ENCODE assay signal across 6 cellular contexts in genomic region chr9:137579259-137579604, GRCh38. TPM values are rescaled to one million over a fixed set of nuclear protein-coding genes. Genes with fewer than 3 reads are reported as not detected.
DNase-seq lines count a peak whose midpoint lies in the region; ATAC-seq and TF ChIP-seq lines count a peak whose summit lies in the region.

No MANE protein-coding gene starts in this region.

- CTCF ChIA-PET in activated CD8-positive, alpha-beta T cell treated with anti-CD3 and anti-CD28 coated beads, Interleukin-2, amount 10 ng/mL, durations not matched to agents 7 days and 5 days (lab: Charles Lee) = interaction anchor here (0.7 to 3.1 kb wide), 11 partner anchors 9 to 240 kb away, joined by 3 to 16 read pairs (median 3); partner anchors contain the start of genes ARRDC1, EHMT1, MRPL41 and ZMYND19

- H3K36me3 ChIP-seq in CD4-positive, CD25-positive, alpha-beta regulatory T cell (ENCODE audit: control insufficient read depth, insufficient read depth, low read length) = peaks cover 20% of the 10 kb centered on the region
- H3K36me3 ChIP-seq in lung (ENCODE audit: control insufficient read depth in 2 of 2, insufficient read depth in 2 of 2, low read length in 2 of 2) = peaks cover 0 to 37% of the 10 kb centered on the region in 2 donors

- H3K9me3 Mint-ChIP-seq in CD4-positive, CD25-positive, alpha-beta regulatory T cell = no peaks in the 10 kb centered on the region
- H3K9me3 Mint-ChIP-seq in activated CD8-positive, alpha-beta T cell treated with anti-CD3 and anti-CD28 coated beads, Interleukin-2, amount 10 ng/mL, durations not matched to agents 7 days and 5 days (ENCODE audit: insufficient read depth) = no peaks in the 10 kb centered on the region

- no peaks in the 10 kb centered on the region for H3K27me3 ChIP-seq in CD4-positive, CD25-positive, alpha-beta regulatory T cell (ENCODE audit: control insufficient read depth, insufficient read depth, low read length)
- no peaks in the 10 kb centered on the region for H3K27me3 ChIP-seq in lung (ENCODE audit: control insufficient read depth, insufficient read depth)

- DNase-seq in CD4-positive, CD25-positive, alpha-beta regulatory T cell = no peak
- DNase-seq in activated CD8-positive, alpha-beta T cell treated with anti-CD3 and anti-CD28 coated beads, Interleukin-2, amount 10 ng/mL, durations not matched to agents 7 days and 5 days = no peak
- DNase-seq in lung (ENCODE audit: low spot score) (no peak), GM10266 (ENCODE audit: extremely low spot score) (no peak)
- no peak for DNase-seq in stimulated activated naive CD4-positive, alpha-beta T cell treated with Interleukin-2 at 50 U/mL for 16 hours (lab: John Stamatoyannopoulos, UW)

- peaks cover 33% of the 10 kb centered on the region for H3K4me1 ChIP-seq in CD4-positive, CD25-positive, alpha-beta regulatory T cell (ENCODE audit: control insufficient read depth, insufficient read depth, low read length, poor library complexity, severe bottlenecking)
- H3K4me1 ChIP-seq in lung (ENCODE audit: control insufficient read depth in 2 of 2, insufficient read depth in 2 of 2, low read length in 2 of 2) = peaks cover 6 to 9% of the 10 kb centered on the region in 2 donors

- no peak for ATAC-seq in CD4-positive, CD25-positive, alpha-beta regulatory T cell (ENCODE audit: low read depth in 2 of 2)
- ATAC-seq in activated CD8-positive, alpha-beta T cell treated with anti-CD3 and anti-CD28 coated beads, Interleukin-2, amount 10 ng/mL, durations not matched to agents 7 days and 5 days = no peak
- ATAC-seq in lung (ENCODE audit: insufficient read depth, low FRiP score) = no peak
- no peak for ATAC-seq in GM21529 (IDR thresholded peaks at IDR 0.05; ENCODE audit: unreplicated experiment)

- H3K4me1 Mint-ChIP-seq in CD4-positive, CD25-positive, alpha-beta regulatory T cell = peaks cover 0 to 44% (median 27%) of the 10 kb centered on the region in 4 donors
- H3K4me1 Mint-ChIP-seq in activated CD8-positive, alpha-beta T cell treated with anti-CD3 and anti-CD28 coated beads, Interleukin-2, amount 10 ng/mL, durations not matched to agents 7 days and 5 days (ENCODE audit: low read depth) = peaks cover 35% of the 10 kb centered on the region

- H3K27me3 Mint-ChIP-seq in CD4-positive, CD25-positive, alpha-beta regulatory T cell = no peaks in the 10 kb centered on the region
- no peaks in the 10 kb centered on the region for H3K27me3 Mint-ChIP-seq in activated CD8-positive, alpha-beta T cell treated with anti-CD3 and anti-CD28 coated beads, Interleukin-2, amount 10 ng/mL, durations not matched to agents 7 days and 5 days (ENCODE audit: low read depth)

- peak overlapping the region; percentile 41 to 69 (median 51) for H3K27ac Mint-ChIP-seq in CD4-positive, CD25-positive, alpha-beta regulatory T cell
- peak overlapping the region; percentile 46 for H3K27ac Mint-ChIP-seq in activated CD8-positive, alpha-beta T cell treated with anti-CD3 and anti-CD28 coated beads, Interleukin-2, amount 10 ng/mL, durations not matched to agents 7 days and 5 days

- H3K27ac ChIP-seq in CD4-positive, CD25-positive, alpha-beta regulatory T cell (ENCODE audit: insufficient read depth, low read length, poor library complexity, severe bottlenecking) = peak overlapping the region; percentile 73
- H3K27ac ChIP-seq in lung (ENCODE audit: low read depth in 1 of 2, low read length in 1 of 2) = peak overlapping the region; percentile 56 to 58

- TF ChIP-seq CTCF in lung (IDR thresholded peaks at IDR 0.05; ENCODE audit: control extremely low read depth, extremely low read depth) (no peak), GM10266 (IDR thresholded peaks at IDR 0.05; ENCODE audit: control insufficient read depth, insufficient read depth, low read depth, missing control alignments) (no peak)

- WGBS in lung, 2 donors = 46 to 60% methylated on average over 19 of the region's 19 CpGs

- peaks cover 16% of the 10 kb centered on the region for H3K36me3 Mint-ChIP-seq in CD4-positive, CD25-positive, alpha-beta regulatory T cell
- peaks cover 38% of the 10 kb centered on the region for H3K36me3 Mint-ChIP-seq in activated CD8-positive, alpha-beta T cell treated with anti-CD3 and anti-CD28 coated beads, Interleukin-2, amount 10 ng/mL, durations not matched to agents 7 days and 5 days (ENCODE audit: low read depth)

- no peaks in the 10 kb centered on the region for H3K9me3 ChIP-seq in CD4-positive, CD25-positive, alpha-beta regulatory T cell (ENCODE audit: control insufficient read depth in 2 of 2, low read length in 2 of 2)
- no peaks in the 10 kb centered on the region for H3K9me3 ChIP-seq in lung (ENCODE audit: control insufficient read depth in 2 of 2, insufficient read depth in 1 of 2, low read length in 1 of 2)

- H3K4me3 Mint-ChIP-seq in CD4-positive, CD25-positive, alpha-beta regulatory T cell = peak overlapping the region; percentile 78 to 87 (median 83)
- H3K4me3 Mint-ChIP-seq in activated CD8-positive, alpha-beta T cell treated with anti-CD3 and anti-CD28 coated beads, Interleukin-2, amount 10 ng/mL, durations not matched to agents 7 days and 5 days = peak overlapping the region; percentile 81

- POLR2A ChIA-PET in activated CD8-positive, alpha-beta T cell treated with anti-CD3 and anti-CD28 coated beads, Interleukin-2, amount 10 ng/mL, durations not matched to agents 7 days and 5 days (lab: Charles Lee) = interaction anchor here (0.7 to 1.7 kb wide), 4 partner anchors 10 to 339 kb away, joined by 3 to 9 read pairs (median 4); partner anchors contain the start of genes TUBB4B and ZMYND19

- peak overlapping the region; percentile 55 for H3K4me3 ChIP-seq in CD4-positive, CD25-positive, alpha-beta regulatory T cell (ENCODE audit: low read depth, low read length)
- H3K4me3 ChIP-seq in lung = peak overlapping the region; percentile 97

RNA-seq across cellular contexts. Expression of gene DPH7, which starts 0.5 kb away (rescaled TPM):
- total RNA-seq in CD4-positive, CD25-positive, alpha-beta regulatory T cell = 57.0 TPM
- 10 to 100 TPM; 24.4 to 34.8 (median 28.3) TPM for polyA plus RNA-seq in CD4-positive, CD25-positive, alpha-beta regulatory T cell
- 10 to 100 TPM; 36.8 to 37.1 TPM for total RNA-seq in activated CD8-positive, alpha-beta T cell treated with anti-CD3 and anti-CD28 coated beads, Interleukin-2, amount 10 ng/mL, durations not matched to agents 7 days and 5 days
- total RNA-seq in lung = 10 to 100 TPM; 28.0 to 36.5 TPM
- polyA plus RNA-seq in lung = 10 to 100 TPM; 23.6 to 32.6 TPM

RNA-seq across cellular contexts. Expression of gene ZMYND19, which starts 11.1 kb away (rescaled TPM):
- 20.4 TPM for total RNA-seq in CD4-positive, CD25-positive, alpha-beta regulatory T cell
- polyA plus RNA-seq in CD4-positive, CD25-positive, alpha-beta regulatory T cell = 1 to 10 TPM; 4.4 to 6.3 (median 5.4) TPM
- 10 to 100 TPM; 35.4 to 38.3 TPM for total RNA-seq in activated CD8-positive, alpha-beta T cell treated with anti-CD3 and anti-CD28 coated beads, Interleukin-2, amount 10 ng/mL, durations not matched to agents 7 days and 5 days
- 10 to 100 TPM; 11.4 to 25.5 TPM for total RNA-seq in lung
- polyA plus RNA-seq in lung = 10 to 100 TPM; 15.4 to 29.1 TPM

RNA-seq across cellular contexts. Expression of gene ARRDC1, which starts 26.3 kb away (rescaled TPM):
- total RNA-seq in CD4-positive, CD25-positive, alpha-beta regulatory T cell = 73.4 TPM
- 10 to 100 TPM; 45.5 to 54.0 (median 51.4) TPM for polyA plus RNA-seq in CD4-positive, CD25-positive, alpha-beta regulatory T cell
- total RNA-seq in activated CD8-positive, alpha-beta T cell treated with anti-CD3 and anti-CD28 coated beads, Interleukin-2, amount 10 ng/mL, durations not matched to agents 7 days and 5 days = 10 to 100 TPM; 42.3 to 45.1 TPM
- total RNA-seq in lung = 10 to 100 TPM; 57.4 to 94.8 TPM
- polyA plus RNA-seq in lung = 100 to 1,000 TPM in 1 of 2 donors, 10 to 100 TPM in 1; 94.4 to 137 TPM

RNA-seq across cellular contexts. Expression of gene MRPL41, which starts 27.6 kb away (rescaled TPM):
- 64.3 TPM for total RNA-seq in CD4-positive, CD25-positive, alpha-beta regulatory T cell
- 10 to 100 TPM; 38.1 to 61.1 (median 43.6) TPM for polyA plus RNA-seq in CD4-positive, CD25-positive, alpha-beta regulatory T cell
- 10 to 100 TPM; 51.4 to 55.5 TPM for total RNA-seq in activated CD8-positive, alpha-beta T cell treated with anti-CD3 and anti-CD28 coated beads, Interleukin-2, amount 10 ng/mL, durations not matched to agents 7 days and 5 days
- total RNA-seq in lung = 10 to 100 TPM; 24.2 to 55.2 TPM
- 100 to 1,000 TPM in 1 of 2 donors, 10 to 100 TPM in 1; 51.3 to 110 TPM for polyA plus RNA-seq in lung

RNA-seq across cellular contexts. Expression of gene PNPLA7, which starts 29.0 kb away (rescaled TPM):
- 12.4 TPM for total RNA-seq in CD4-positive, CD25-positive, alpha-beta regulatory T cell
- 1 to 10 TPM; 1.4 to 2.5 (median 1.7) TPM for polyA plus RNA-seq in CD4-positive, CD25-positive, alpha-beta regulatory T cell
- total RNA-seq in activated CD8-positive, alpha-beta T cell treated with anti-CD3 and anti-CD28 coated beads, Interleukin-2, amount 10 ng/mL, durations not matched to agents 7 days and 5 days = 1 to 10 TPM; 3.4 to 3.7 TPM
- 1 to 10 TPM; 6.5 to 8.9 TPM for total RNA-seq in lung
- polyA plus RNA-seq in lung = 1 to 10 TPM in 1 of 2 donors, under 1 TPM in 1; 0.79 to 8.8 TPM
